In the genomic region with DNA sequence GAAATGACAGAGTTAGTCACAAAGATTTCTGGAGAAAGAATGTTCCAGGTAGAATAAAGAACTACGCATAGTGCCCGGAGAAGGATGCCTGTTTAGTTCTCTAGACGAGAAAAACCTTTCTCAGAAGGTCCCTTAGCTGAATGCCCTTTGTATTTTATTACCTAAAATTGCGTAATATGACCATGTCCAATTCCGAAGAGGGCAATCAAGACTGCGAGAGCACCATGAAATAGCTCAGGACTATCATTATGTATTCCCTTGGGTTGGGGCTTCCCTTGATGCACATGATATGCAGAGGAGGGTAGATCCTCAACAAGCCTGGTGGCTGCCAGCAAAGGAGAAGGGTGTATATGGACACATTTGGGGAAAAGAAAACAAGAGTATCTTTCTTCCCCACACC, we compare ENCODE assay signal across 23 cellular contexts.
DNase-seq lines count a peak whose midpoint lies in the region; ATAC-seq, FAIRE-seq and TF ChIP-seq lines count a peak whose summit lies in the region.
"Had no signal": no experiment of that assay in that cellular context is flagged by ENCODE, and none has a peak within 500 bp of the region (broad histone marks: within the 10 kb centered on the region; RNA-seq: fewer than 3 reads in every experiment).

No MANE protein-coding gene starts in this region.

- H3K4me3 ChIP-seq in HepG2 (replicated peaks in 1 of 3; ENCODE audit: insufficient read depth in 1 of 3, low read depth in 2 of 3, low read length in 3 of 3) (no peak overlapping the region), right lobe of liver (no peak overlapping the region), IMR-90 (ENCODE audit: insufficient read depth, low read depth, low read length) (no peak overlapping the region), endothelial cell of umbilical vein (replicated peaks in 1 of 3; ENCODE audit: insufficient read depth in 1 of 3, low read depth in 1 of 3, low read length in 3 of 3) (no peak overlapping the region)
- H3K4me3 ChIP-seq: BLaER1 had no signal

- DNase-seq in HepG2 (ENCODE audit: low spot score) (no peak), right lobe of liver (no peak), IMR-90 (no peak), endothelial cell of umbilical vein (ENCODE audit: low read depth, low spot score) (no peak), SHP77 (lab: John Stamatoyannopoulos, UW) (no peak)
- DNase-seq: 8988T; ACHN; BE2C; C1 segment of cervical spinal cord; Calu3; CD4-positive, alpha-beta memory T cell; CD4-positive, CD25-positive, alpha-beta regulatory T cell; CD8-positive, alpha-beta memory T cell; COR-L47; DMS79 treated with DMSO at 0.1 percent for 48 hours; GF-D8 had no signal

- no peak overlapping the region for H3K18ac ChIP-seq in IMR-90 (ENCODE audit: low read depth, low read length)

- H3K4me1 ChIP-seq in HepG2 (ENCODE audit: insufficient read depth, low read length) (no peaks in the 10 kb centered on the region), right lobe of liver (no peaks in the 10 kb centered on the region), IMR-90 (ENCODE audit: control insufficient read depth, insufficient read depth, low read length) (no peaks in the 10 kb centered on the region), endothelial cell of umbilical vein (ENCODE audit: control insufficient read depth, extremely low read depth, insufficient read depth, low read length) (no peaks in the 10 kb centered on the region)
- H3K4me1 ChIP-seq: BE2C, BLaER1 had no signal

- H3K36me3 ChIP-seq in HepG2 (replicated peaks in 1 of 2; ENCODE audit: control insufficient read depth in 1 of 2, insufficient read depth in 2 of 2, low read length in 2 of 2) (no peaks in the 10 kb centered on the region), right lobe of liver (no peaks in the 10 kb centered on the region), IMR-90 (ENCODE audit: control insufficient read depth, insufficient read depth, low read length) (no peaks in the 10 kb centered on the region), endothelial cell of umbilical vein (ENCODE audit: control insufficient read depth in 2 of 2, extremely low read depth in 1 of 2, insufficient read depth in 2 of 2, low read length in 2 of 2) (no peaks in the 10 kb centered on the region)
- H3K36me3 ChIP-seq: BE2C, BLaER1 had no signal

- H3K23ac ChIP-seq in IMR-90 (ENCODE audit: low read depth, low read length) = no peak overlapping the region

- H4K8ac ChIP-seq in IMR-90 (ENCODE audit: low read depth in 2 of 2, low read length in 2 of 2) = no peak overlapping the region

- FAIRE-seq in HepG2 (lab: Jason Lieb, UNC) = no peak
- peak; percentile 37 for FAIRE-seq in endothelial cell of umbilical vein (lab: Jason Lieb, UNC)
- FAIRE-seq: A204.1, D721Med, G401.6, GM12891, GM19239 had no signal

- H3K79me1 ChIP-seq in IMR-90 (ENCODE audit: low read depth in 1 of 2, low read length in 2 of 2) = no peaks in the 10 kb centered on the region

- no peak overlapping the region for H2BK5ac ChIP-seq in IMR-90 (ENCODE audit: low read depth, low read length, poor library complexity, severe bottlenecking)

- H2AK5ac ChIP-seq in IMR-90 (ENCODE audit: low read depth, low read length) = no peak overlapping the region

- no peaks in the 10 kb centered on the region for H3K79me2 ChIP-seq in HepG2 (ENCODE audit: insufficient read depth, low read length)
- H3K79me2 ChIP-seq in endothelial cell of umbilical vein (ENCODE audit: control insufficient read depth, insufficient read depth, low read length) = no peaks in the 10 kb centered on the region

- CTCF ChIA-PET in HepG2 (lab: Yijun Ruan, JAX; ENCODE audit: low intra/inter-chr PET ratio, low total read pairs) (no interaction called here), IMR-90 (lab: Yijun Ruan, JAX) (interaction anchor here (0.6 kb wide), 1 partner anchor 388 kb away, joined by 4 read pairs; no protein-coding TSS in a partner anchor), endothelial cell of umbilical vein (lab: Charles Lee) (interaction anchor here (0.7 kb wide), 1 partner anchor 45 kb away, joined by 3 read pairs; no protein-coding TSS in a partner anchor)

- no peak overlapping the region for H2BK120ac ChIP-seq in IMR-90 (ENCODE audit: low read depth, low read length)

- H4K91ac ChIP-seq in IMR-90 (ENCODE audit: insufficient read depth, low read depth, low read length) = no peak overlapping the region

- H3K27me3 ChIP-seq in HepG2 (ENCODE audit: control insufficient read depth in 1 of 2, insufficient read depth in 2 of 2, low read length in 2 of 2) (no peaks in the 10 kb centered on the region), right lobe of liver (no peaks in the 10 kb centered on the region), IMR-90 (ENCODE audit: control insufficient read depth, insufficient read depth, low read length) (no peaks in the 10 kb centered on the region), endothelial cell of umbilical vein (ENCODE audit: control insufficient read depth in 2 of 2, insufficient read depth in 2 of 2, low read length in 2 of 2) (no peaks in the 10 kb centered on the region)
- H3K27me3 ChIP-seq: BE2C had no signal

- dilution Hi-C loops in IMR-90 (cut with HindIII; ENCODE audit: low sequenced_read_pairs, unreplicated experiment) (no loop called here), endothelial cell of umbilical vein (cut with MboI; ENCODE audit: extremely low pct_ligation_motif_present, low sequenced_read_pairs) (no loop called here)

- H4K5ac ChIP-seq in IMR-90 (ENCODE audit: low read depth, low read length) = no peak overlapping the region

- H3K9me1 ChIP-seq in IMR-90 (ENCODE audit: insufficient read depth, low read length) (no peaks in the 10 kb centered on the region), endothelial cell of umbilical vein (replicated peaks; ENCODE audit: control insufficient read depth, extremely low read depth, insufficient read depth, low read length) (no peaks in the 10 kb centered on the region)

- no peak overlapping the region for H2BK20ac ChIP-seq in IMR-90 (ENCODE audit: low read depth, low read length)

- no peak overlapping the region for H2AK9ac ChIP-seq in IMR-90 (replicated peaks; ENCODE audit: low read depth, low read length, poor library complexity)

- TF ChIP-seq EP300 in HepG2 (IDR thresholded peaks at IDR 0.05; ENCODE audit: low read depth in 2 of 2, low read length in 2 of 2) (no peak), HepG2 (CRISPR knock-in tag; IDR thresholded peaks at IDR 0.05; ENCODE audit: borderline replicate concordance) (no peak)

- no peak for TF ChIP-seq POLR2A in HepG2 (IDR thresholded peaks at IDR 0.05; ENCODE audit: insufficient read depth in 1 of 2, low read depth in 2 of 2, low read length in 2 of 2)
- no peak for TF ChIP-seq POLR2A in right lobe of liver (IDR thresholded peaks at IDR 0.05)
- TF ChIP-seq POLR2A in IMR-90 (IDR thresholded peaks at IDR 0.05; ENCODE audit: low read depth, low read length) = no peak
- TF ChIP-seq POLR2A in endothelial cell of umbilical vein (IDR thresholded peaks at IDR 0.05; ENCODE audit: low read depth, low read length) = no peak

- no peak for ATAC-seq in HepG2
- ATAC-seq in right lobe of liver = no peak
- ATAC-seq in IMR-90 (ENCODE audit: low read depth) = no peak
- no peak for ATAC-seq in HG02852 (IDR thresholded peaks at IDR 0.05; ENCODE audit: unreplicated experiment)

- WGBS in HepG2 (ENCODE audit: low lambda C conversion rate) = 42% methylated on average over 6 of the region's 6 CpGs
- WGBS in right lobe of liver (ENCODE audit: insufficient coverage, low coverage, low lambda C conversion rate, missing lambda C conversion rate) = 52% methylated on average over 5 of the region's 6 CpGs
- 88% methylated on average over 4 of the region's 6 CpGs; no CpG with 5 or more reads in 1 of the 2 experiments for WGBS in IMR-90 (ENCODE audit: extremely low coverage in 2 of 2, insufficient read length in 1 of 2), 2 experiments

- H3K4me2 ChIP-seq in HepG2 (ENCODE audit: low read depth, low read length) (no peak overlapping the region), IMR-90 (ENCODE audit: low read depth, low read length) (no peak overlapping the region), endothelial cell of umbilical vein (ENCODE audit: insufficient read depth, low read length) (no peak overlapping the region)
- H3K4me2 ChIP-seq: BLaER1 had no signal

- intact Hi-C loops in HepG2 (cut with micrococcal nuclease; ENCODE audit: unreplicated experiment) (no loop called here), right lobe of liver (cut with DNase I) (no loop called here), IMR-90 (cut with micrococcal nuclease) (loop anchor here (10.0 kb wide), 1 partner anchor 165 kb away; no protein-coding TSS in a partner anchor), endothelial cell of umbilical vein (cut with micrococcal nuclease) (no loop called here)

- TF ChIP-seq RAD21 in HepG2 (CRISPR knock-in tag; IDR thresholded peaks at IDR 0.05) = no peak
- no peak for TF ChIP-seq RAD21 in IMR-90 (IDR thresholded peaks at IDR 0.05; ENCODE audit: low read length)

- H3K4ac ChIP-seq in IMR-90 (ENCODE audit: low read depth, low read length) = no peak overlapping the region

- in situ Hi-C loops in HepG2 (cut with HindIII; ENCODE audit: extremely low pct_ligation_motif_present, low pct_unique_long_range_greater_than_20kb) (loop anchor here (10.0 kb wide), 1 partner anchor 385 kb away; no protein-coding TSS in a partner anchor), IMR-90 (cut with MboI; ENCODE audit: low sequenced_read_pairs) (no loop called here)

- H3K27ac ChIP-seq in HepG2 (ENCODE audit: extremely low read length, insufficient read depth, low read length) (no peak overlapping the region), right lobe of liver (no peak overlapping the region), IMR-90 (ENCODE audit: insufficient read depth, low read length) (no peak overlapping the region), endothelial cell of umbilical vein (ENCODE audit: insufficient read depth, low read depth, low read length) (no peak overlapping the region)
- H3K27ac ChIP-seq: BLaER1 had no signal

- no TSS peak for BruUV-seq in HepG2 (replicated peaks; lab: Mats Ljungman, UMichigan)
- no TSS peak for BruUV-seq in IMR-90 (replicated peaks; lab: Mats Ljungman, UMichigan)
- BruUV-seq in endothelial cell of umbilical vein (replicated peaks; lab: Mats Ljungman, UMichigan) = no TSS peak

- TF ChIP-seq CTCF in HepG2 (CRISPR knock-in tag; IDR thresholded peaks at IDR 0.05) (no peak), right lobe of liver (IDR thresholded peaks at IDR 0.05) (no peak), IMR-90 (conservative IDR thresholded peaks at IDR 0.05; ENCODE audit: low read depth, low read length) (no peak), endothelial cell of umbilical vein (IDR thresholded peaks at IDR 0.05; ENCODE audit: extremely low read depth in 1 of 2, insufficient read depth in 1 of 2, low read depth in 1 of 2, low read length in 2 of 2) (no peak)

- no peak overlapping the region for H3K14ac ChIP-seq in IMR-90 (replicated peaks; ENCODE audit: low read depth, low read length)

- H2BK15ac ChIP-seq in IMR-90 (ENCODE audit: low read depth, low read length) = no peak overlapping the region

- no peak overlapping the region for H3K56ac ChIP-seq in IMR-90 (ENCODE audit: extremely low read depth, insufficient read depth, low read length)

- H2AFZ ChIP-seq in HepG2 (ENCODE audit: low read length) = no peak overlapping the region
- no peak overlapping the region for H2AFZ ChIP-seq in IMR-90 (replicated peaks; ENCODE audit: low read length, poor library complexity)
- H2AFZ ChIP-seq in endothelial cell of umbilical vein (ENCODE audit: low read depth, low read length) = no peak overlapping the region

- no peaks in the 10 kb centered on the region for H3K9me3 ChIP-seq in HepG2 (ENCODE audit: low read length)
- no peaks in the 10 kb centered on the region for H3K9me3 ChIP-seq in right lobe of liver
- H3K9me3 ChIP-seq in IMR-90 (ENCODE audit: control insufficient read depth, insufficient read depth, low read length) = no peaks in the 10 kb centered on the region
- H3K9me3 ChIP-seq in endothelial cell of umbilical vein (replicated peaks; ENCODE audit: control insufficient read depth, insufficient read depth, low read length) = no peaks in the 10 kb centered on the region
- H3K9me3 ChIP-seq: BE2C, BLaER1 had no signal

- POLR2A ChIA-PET in HepG2 (lab: Yijun Ruan, JAX) = no interaction called here
- POLR2A ChIA-PET in IMR-90 (lab: Charles Lee; ENCODE audit: unreplicated experiment) = no interaction called here
- POLR2A ChIA-PET in endothelial cell of umbilical vein (lab: Charles Lee) = no interaction called here

- H3K9ac ChIP-seq in HepG2 (ENCODE audit: insufficient read depth, low read depth, low read length) (no peak overlapping the region), IMR-90 (ENCODE audit: low read depth, low read length) (no peak overlapping the region), endothelial cell of umbilical vein (replicated peaks; ENCODE audit: extremely low read depth, insufficient read depth, low read length) (no peak overlapping the region)
- H3K9ac ChIP-seq: BLaER1 had no signal

- H4K20me1 ChIP-seq in HepG2 (ENCODE audit: insufficient read depth, low read length) (no peaks in the 10 kb centered on the region), IMR-90 (ENCODE audit: insufficient read depth, low read length) (no peaks in the 10 kb centered on the region), endothelial cell of umbilical vein (replicated peaks; ENCODE audit: control insufficient read depth, extremely low read depth, insufficient read depth, low read length) (no peaks in the 10 kb centered on the region)
- H4K20me1 ChIP-seq: BLaER1 had no signal
